8 cellular contexts compared by ENCODE assay signal in genomic region chr10:119208553-119208940, GRCh38. TPM values are rescaled to one million over a fixed set of nuclear protein-coding genes. Genes with fewer than 3 reads are reported as not detected.
DNase-seq lines count a peak whose midpoint lies in the region; TF ChIP-seq lines count a peak whose summit lies in the region.

No MANE protein-coding gene starts in this region.

- no peak for TF ChIP-seq CTCF in cardiac fibroblast (IDR thresholded peaks at IDR 0.05; ENCODE audit: low read depth, low read length)

- H3K27me3 Mint-ChIP-seq in IgD-negative memory B cell: no peaks in the 10 kb centered on the region

- peaks cover 10 to 42% (median 29%) of the 10 kb centered on the region in 3 donors for H3K4me1 Mint-ChIP-seq in IgD-negative memory B cell

- no peaks in the 10 kb centered on the region for H3K9me3 ChIP-seq in mucosa of rectum (ENCODE audit: control insufficient read depth in 2 of 2, low read length in 2 of 2)

- no peaks in the 10 kb centered on the region for H3K36me3 ChIP-seq in mucosa of rectum (ENCODE audit: control insufficient read depth in 2 of 2, insufficient read depth in 2 of 2, low read length in 2 of 2)

- no peaks in the 10 kb centered on the region for H3K36me3 Mint-ChIP-seq in IgD-negative memory B cell

- H3K4me3 ChIP-seq in cardiac fibroblast (replicated peaks in 1 of 2; ENCODE audit: low read depth in 2 of 2, low read length in 2 of 2): peak overlapping the region; percentile 64 to 90
- H3K4me3 ChIP-seq in mucosa of rectum (ENCODE audit: low read length in 2 of 2): peak overlapping the region; percentile 74 to 85

- H3K27me3 ChIP-seq in mucosa of rectum (ENCODE audit: control insufficient read depth in 2 of 2, insufficient read depth in 2 of 2, low read length in 2 of 2): peaks cover 6% of the 10 kb centered on the region in 2 donors

- DNase-seq in AG08395 (ENCODE audit: low spot score) (peak; percentile 32), cardiac fibroblast (ENCODE audit: low read depth in 2 of 2) (peak; percentile 39 to 67), GOT3 (lab: John Stamatoyannopoulos, UW) (no peak), iPS-NIHi11 (ENCODE audit: low spot score) (no peak), posterior vena cava (ENCODE audit: low spot score) (no peak)
- no peak for DNase-seq in stimulated activated CD4-positive, alpha-beta T cell treated with anti-CD3 and anti-CD28 coated beads, Interleukin-4, amount 100 ng/mL, for 24 hours

- peak overlapping the region; percentile 67 to 94 (median 91) for H3K27ac Mint-ChIP-seq in IgD-negative memory B cell

- H3K9ac ChIP-seq in mucosa of rectum (ENCODE audit: low read depth in 1 of 2, low read length in 2 of 2): peak overlapping the region; percentile 68 to 72

- no peaks in the 10 kb centered on the region for H3K9me3 Mint-ChIP-seq in IgD-negative memory B cell

- intact Hi-C loops in posterior vena cava (cut with DNase I): loop anchor here in 1 of 2 donors (5.0 kb wide), 1 partner anchor 44 kb away; no protein-coding TSS in a partner anchor

- peak overlapping the region; percentile 78 to 100 (median 96) for H3K4me3 Mint-ChIP-seq in IgD-negative memory B cell

- peaks cover 21 to 25% of the 10 kb centered on the region in 2 donors for H3K4me1 ChIP-seq in mucosa of rectum (ENCODE audit: control insufficient read depth in 2 of 2, insufficient read depth in 2 of 2, low read length in 2 of 2)

- peak overlapping the region; percentile 73 to 92 for H3K27ac ChIP-seq in mucosa of rectum (ENCODE audit: low read depth in 2 of 2, low read length in 2 of 2)

RNA-seq across cellular contexts. Expression of gene GRK5, which starts 1.2 kb away (rescaled TPM):
- 18.1 TPM for polyA plus RNA-seq in IgD-negative memory B cell
- 10 to 100 TPM; 40.0 to 57.5 TPM for total RNA-seq in posterior vena cava

RNA-seq across cellular contexts. Expression of gene PRDX3, which starts 29.9 kb away (rescaled TPM):
- 71.2 TPM for polyA plus RNA-seq in IgD-negative memory B cell
- 100 to 1,000 TPM in 1 of 2 donors, 10 to 100 TPM in 1; 95.8 to 106 TPM for total RNA-seq in posterior vena cava

RNA-seq across cellular contexts. Expression of gene SFXN4, which starts 43.0 kb away (rescaled TPM):
- 22.2 TPM for polyA plus RNA-seq in IgD-negative memory B cell
- 10 to 100 TPM; 10.8 to 13.5 TPM for total RNA-seq in posterior vena cava

Comparison
In these comparisons a context has a peak if more than half of its experiments do, and no peak if none do; other contexts are left out.
1. DNase-seq: peak in AG08395 (single experiment) and cardiac fibroblast (2 of 2); none in stimulated activated CD4-positive, alpha-beta T cell treated with anti-CD3 and anti-CD28 coated beads, Interleukin-4, amount 100 ng/mL, for 24 hours (single experiment), GOT3 (single experiment), iPS-NIHi11 (single experiment) and posterior vena cava (single experiment).